9 cellular contexts compared by ENCODE assay signal in the genomic region with DNA sequence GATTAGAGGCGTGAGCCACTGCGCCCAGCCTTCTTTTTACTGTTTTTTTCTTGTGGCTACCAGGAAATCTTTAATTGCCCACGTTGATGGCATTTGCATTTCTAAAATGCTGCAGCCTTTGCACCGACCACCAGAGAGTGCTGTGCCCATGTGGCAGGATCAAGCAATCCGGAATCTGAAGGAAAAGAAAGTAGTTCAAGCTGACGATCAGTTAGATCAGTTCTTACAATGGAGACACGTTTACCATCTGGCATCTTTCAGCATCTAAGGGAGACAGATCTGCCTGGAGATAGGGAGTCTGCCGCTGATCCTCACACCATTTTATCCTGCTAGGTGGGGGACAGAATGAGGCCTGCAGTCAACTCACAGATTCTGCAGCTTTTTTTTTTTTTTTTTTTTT. TPM values are rescaled to one million over a fixed set of nuclear protein-coding genes. Genes with fewer than 3 reads are reported as not detected.
DNase-seq lines count a peak whose midpoint lies in the region; ATAC-seq and TF ChIP-seq lines count a peak whose summit lies in the region.
"Had no signal": no experiment of that assay in that cellular context is flagged by ENCODE, and none has a peak within 500 bp of the region (broad histone marks: within the 10 kb centered on the region; RNA-seq: fewer than 3 reads in every experiment).

No MANE protein-coding gene starts in this region.

- H3K4me1 ChIP-seq in adipocyte (ENCODE audit: control insufficient read depth, insufficient read depth, low read length) (no peaks in the 10 kb centered on the region), right lobe of liver (no peaks in the 10 kb centered on the region)

- H3K27me3 ChIP-seq in adipocyte (replicated peaks; ENCODE audit: control insufficient read depth, insufficient read depth, low read length) (peaks cover 21% of the 10 kb centered on the region), right lobe of liver (no peaks in the 10 kb centered on the region)

- no peaks in the 10 kb centered on the region for H3K36me3 Mint-ChIP-seq in activated naive CD4-positive, alpha-beta T cell treated with anti-CD3 and anti-CD28 coated beads for 36 hours (ENCODE audit: low read depth)
- H3K36me3 Mint-ChIP-seq: activated naive CD4-positive, alpha-beta T cell treated with anti-CD3 and anti-CD28 coated beads, Interleukin-2, amount 50 U/mL, for 72 hours had no signal

- H3K4me1 Mint-ChIP-seq in activated naive CD4-positive, alpha-beta T cell treated with anti-CD3 and anti-CD28 coated beads for 36 hours (ENCODE audit: low read depth), result no peaks in the 10 kb centered on the region

- intact Hi-C loops in activated naive CD4-positive, alpha-beta T cell treated with anti-CD3 and anti-CD28 coated beads for 36 hours (cut with micrococcal nuclease), result no loop called here
- intact Hi-C loops in right lobe of liver (cut with DNase I), result no loop called here

- H3K27ac Mint-ChIP-seq in activated naive CD4-positive, alpha-beta T cell treated with anti-CD3 and anti-CD28 coated beads for 36 hours, result no peak overlapping the region
- H3K27ac Mint-ChIP-seq: activated naive CD4-positive, alpha-beta T cell treated with anti-CD3 and anti-CD28 coated beads, Interleukin-2, amount 50 U/mL, for 72 hours had no signal

- no peak overlapping the region for H3K9ac ChIP-seq in adipocyte (ENCODE audit: low read length)

- H3K27ac ChIP-seq in right lobe of liver, result no peak overlapping the region
- no peak overlapping the region for H3K27ac ChIP-seq in coronary artery

- no peaks in the 10 kb centered on the region for H3K9me3 ChIP-seq in adipocyte (ENCODE audit: control insufficient read depth, low read length)
- H3K9me3 ChIP-seq in right lobe of liver, result no peaks in the 10 kb centered on the region

- H3K4me3 ChIP-seq in NB4 (ENCODE audit: low read depth, low read length) (no peak overlapping the region), adipocyte (ENCODE audit: low read length) (no peak overlapping the region), right lobe of liver (no peak overlapping the region), coronary artery (no peak overlapping the region)

- WGBS in right lobe of liver (ENCODE audit: insufficient coverage, low coverage, low lambda C conversion rate, missing lambda C conversion rate), result 25% methylated on average over 8 of the region's 8 CpGs

- ATAC-seq in right lobe of liver (peak in 1 of 4 donors; percentile 38), GM18907 (IDR thresholded peaks at IDR 0.05; ENCODE audit: unreplicated experiment) (no peak), GM21619 (IDR thresholded peaks at IDR 0.05; ENCODE audit: unreplicated experiment) (no peak)

- H3K4me3 Mint-ChIP-seq in activated naive CD4-positive, alpha-beta T cell treated with anti-CD3 and anti-CD28 coated beads for 36 hours, result no peak overlapping the region

- peak; percentile 48 for DNase-seq in activated naive CD4-positive, alpha-beta T cell treated with anti-CD3 and anti-CD28 coated beads for 36 hours
- no peak for DNase-seq in activated naive CD4-positive, alpha-beta T cell treated with anti-CD3 and anti-CD28 coated beads, Interleukin-2, amount 50 U/mL, for 16 hours
- DNase-seq in NB4 (ENCODE audit: low read depth) (peak; percentile 61), adipocyte (ENCODE audit: low read depth) (peak; percentile 25), right lobe of liver (no peak), coronary artery (ENCODE audit: low spot score) (no peak)

- TF ChIP-seq POLR2A in NB4 (IDR thresholded peaks at IDR 0.05; ENCODE audit: extremely low read depth, insufficient read length) (no peak), right lobe of liver (IDR thresholded peaks at IDR 0.05) (no peak)

- TF ChIP-seq CTCF in NB4 (IDR thresholded peaks at IDR 0.05; ENCODE audit: low read depth, low read length), result peak; percentile 70
- TF ChIP-seq CTCF in right lobe of liver (IDR thresholded peaks at IDR 0.05), result peak; percentile 8 to 41 (median 26)
- no peak for TF ChIP-seq CTCF in coronary artery (IDR thresholded peaks at IDR 0.05)

- no peaks in the 10 kb centered on the region for H3K27me3 Mint-ChIP-seq in activated naive CD4-positive, alpha-beta T cell treated with anti-CD3 and anti-CD28 coated beads for 36 hours (ENCODE audit: low read depth)

- no peaks in the 10 kb centered on the region for H3K9me3 Mint-ChIP-seq in activated naive CD4-positive, alpha-beta T cell treated with anti-CD3 and anti-CD28 coated beads for 36 hours
- H3K9me3 Mint-ChIP-seq: activated naive CD4-positive, alpha-beta T cell treated with anti-CD3 and anti-CD28 coated beads, Interleukin-2, amount 50 U/mL, for 72 hours had no signal

- H3K36me3 ChIP-seq in adipocyte (ENCODE audit: control insufficient read depth, insufficient read depth, low read length, severe bottlenecking) (no peaks in the 10 kb centered on the region), right lobe of liver (no peaks in the 10 kb centered on the region)

- CTCF ChIA-PET in activated naive CD4-positive, alpha-beta T cell treated with anti-CD3 and anti-CD28 coated beads for 36 hours (lab: Charles Lee), result interaction anchor here (0.7 to 1.4 kb wide), 6 partner anchors 9 to 494 kb away, joined by 3 to 5 read pairs (median 3); no protein-coding TSS in a partner anchor

RNA-seq across cellular contexts. Expression of a gene that starts 19.9 kb away (rescaled TPM):
- 1 to 10 TPM in 1 of 2 experiments, under 1 TPM in 1; 0.83 to 1.0 TPM for total RNA-seq in activated naive CD4-positive, alpha-beta T cell treated with anti-CD3 and anti-CD28 coated beads for 36 hours
- total RNA-seq in right lobe of liver, result under 1 TPM in 1 of 6 experiments, not detected in 5; 0.44 TPM

Comparison
In these comparisons a context has a peak if more than half of its experiments do, and no peak if none do; other contexts are left out.
1. DNase-seq: peak in activated naive CD4-positive, alpha-beta T cell treated with anti-CD3 and anti-CD28 coated beads for 36 hours (single experiment), NB4 (single experiment) and adipocyte (single experiment); none in activated naive CD4-positive, alpha-beta T cell treated with anti-CD3 and anti-CD28 coated beads, Interleukin-2, amount 50 U/mL, for 16 hours (single experiment), right lobe of liver (0 of 3) and coronary artery (single experiment).